In genomic region chr20:58888521-58889333, GRCh38 we compare ENCODE assay signal across 1 cellular context.
A peak's percentile ranks its signal among the peaks of the same experiment; 100 is the strongest.
TF ChIP-seq lines count a peak whose summit lies in the region.

No MANE protein-coding gene starts in this region.

TF ChIP-seq in K562, 482 proteins besides CTCF, POLR2A, EP300 and RAD21 (continued from another document and continues in another):
- TF ChIP-seq, protein P1, sequence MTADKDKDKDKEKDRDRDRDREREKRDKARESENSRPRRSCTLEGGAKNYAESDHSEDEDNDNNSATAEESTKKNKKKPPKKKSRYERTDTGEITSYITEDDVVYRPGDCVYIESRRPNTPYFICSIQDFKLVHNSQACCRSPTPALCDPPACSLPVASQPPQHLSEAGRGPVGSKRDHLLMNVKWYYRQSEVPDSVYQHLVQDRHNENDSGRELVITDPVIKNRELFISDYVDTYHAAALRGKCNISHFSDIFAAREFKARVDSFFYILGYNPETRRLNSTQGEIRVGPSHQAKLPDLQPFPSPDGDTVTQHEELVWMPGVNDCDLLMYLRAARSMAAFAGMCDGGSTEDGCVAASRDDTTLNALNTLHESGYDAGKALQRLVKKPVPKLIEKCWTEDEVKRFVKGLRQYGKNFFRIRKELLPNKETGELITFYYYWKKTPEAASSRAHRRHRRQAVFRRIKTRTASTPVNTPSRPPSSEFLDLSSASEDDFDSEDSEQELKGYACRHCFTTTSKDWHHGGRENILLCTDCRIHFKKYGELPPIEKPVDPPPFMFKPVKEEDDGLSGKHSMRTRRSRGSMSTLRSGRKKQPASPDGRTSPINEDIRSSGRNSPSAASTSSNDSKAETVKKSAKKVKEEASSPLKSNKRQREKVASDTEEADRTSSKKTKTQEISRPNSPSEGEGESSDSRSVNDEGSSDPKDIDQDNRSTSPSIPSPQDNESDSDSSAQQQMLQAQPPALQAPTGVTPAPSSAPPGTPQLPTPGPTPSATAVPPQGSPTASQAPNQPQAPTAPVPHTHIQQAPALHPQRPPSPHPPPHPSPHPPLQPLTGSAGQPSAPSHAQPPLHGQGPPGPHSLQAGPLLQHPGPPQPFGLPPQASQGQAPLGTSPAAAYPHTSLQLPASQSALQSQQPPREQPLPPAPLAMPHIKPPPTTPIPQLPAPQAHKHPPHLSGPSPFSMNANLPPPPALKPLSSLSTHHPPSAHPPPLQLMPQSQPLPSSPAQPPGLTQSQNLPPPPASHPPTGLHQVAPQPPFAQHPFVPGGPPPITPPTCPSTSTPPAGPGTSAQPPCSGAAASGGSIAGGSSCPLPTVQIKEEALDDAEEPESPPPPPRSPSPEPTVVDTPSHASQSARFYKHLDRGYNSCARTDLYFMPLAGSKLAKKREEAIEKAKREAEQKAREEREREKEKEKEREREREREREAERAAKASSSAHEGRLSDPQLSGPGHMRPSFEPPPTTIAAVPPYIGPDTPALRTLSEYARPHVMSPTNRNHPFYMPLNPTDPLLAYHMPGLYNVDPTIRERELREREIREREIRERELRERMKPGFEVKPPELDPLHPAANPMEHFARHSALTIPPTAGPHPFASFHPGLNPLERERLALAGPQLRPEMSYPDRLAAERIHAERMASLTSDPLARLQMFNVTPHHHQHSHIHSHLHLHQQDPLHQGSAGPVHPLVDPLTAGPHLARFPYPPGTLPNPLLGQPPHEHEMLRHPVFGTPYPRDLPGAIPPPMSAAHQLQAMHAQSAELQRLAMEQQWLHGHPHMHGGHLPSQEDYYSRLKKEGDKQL (CRISPR knock-in tag; IDR thresholded peaks at IDR 0.05; ENCODE audit: borderline replicate concordance) = no peak
- TF ChIP-seq MED1 (CRISPR knock-in tag; IDR thresholded peaks at IDR 0.05; ENCODE audit: borderline replicate concordance) = no peak
- TF ChIP-seq, protein P2, sequence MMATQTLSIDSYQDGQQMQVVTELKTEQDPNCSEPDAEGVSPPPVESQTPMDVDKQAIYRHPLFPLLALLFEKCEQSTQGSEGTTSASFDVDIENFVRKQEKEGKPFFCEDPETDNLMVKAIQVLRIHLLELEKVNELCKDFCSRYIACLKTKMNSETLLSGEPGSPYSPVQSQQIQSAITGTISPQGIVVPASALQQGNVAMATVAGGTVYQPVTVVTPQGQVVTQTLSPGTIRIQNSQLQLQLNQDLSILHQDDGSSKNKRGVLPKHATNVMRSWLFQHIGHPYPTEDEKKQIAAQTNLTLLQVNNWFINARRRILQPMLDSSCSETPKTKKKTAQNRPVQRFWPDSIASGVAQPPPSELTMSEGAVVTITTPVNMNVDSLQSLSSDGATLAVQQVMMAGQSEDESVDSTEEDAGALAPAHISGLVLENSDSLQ (IDR thresholded peaks at IDR 0.05) = no peak
- TF ChIP-seq, protein P3, sequence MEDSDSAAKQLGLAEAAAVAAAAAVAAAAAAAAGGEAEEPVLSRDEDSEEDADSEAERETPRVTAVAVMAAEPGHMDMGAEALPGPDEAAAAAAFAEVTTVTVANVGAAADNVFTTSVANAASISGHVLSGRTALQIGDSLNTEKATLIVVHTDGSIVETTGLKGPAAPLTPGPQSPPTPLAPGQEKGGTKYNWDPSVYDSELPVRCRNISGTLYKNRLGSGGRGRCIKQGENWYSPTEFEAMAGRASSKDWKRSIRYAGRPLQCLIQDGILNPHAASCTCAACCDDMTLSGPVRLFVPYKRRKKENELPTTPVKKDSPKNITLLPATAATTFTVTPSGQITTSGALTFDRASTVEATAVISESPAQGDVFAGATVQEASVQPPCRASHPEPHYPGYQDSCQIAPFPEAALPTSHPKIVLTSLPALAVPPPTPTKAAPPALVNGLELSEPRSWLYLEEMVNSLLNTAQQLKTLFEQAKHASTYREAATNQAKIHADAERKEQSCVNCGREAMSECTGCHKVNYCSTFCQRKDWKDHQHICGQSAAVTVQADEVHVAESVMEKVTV (CRISPR knock-in tag; IDR thresholded peaks at IDR 0.05) = no peak
- TF ChIP-seq PBX2 (CRISPR knock-in tag; IDR thresholded peaks at IDR 0.05; ENCODE audit: low read depth) = no peak
- TF ChIP-seq PBX2 (tag; conservative IDR thresholded peaks at IDR 0.05; ENCODE audit: low read depth) = no peak
- TF ChIP-seq ATF1 (CRISPR knock-in tag; IDR thresholded peaks at IDR 0.05) = peak; percentile 83
- peak; percentile 85 for TF ChIP-seq ATF1 (tag; IDR thresholded peaks at IDR 0.05)
- TF ChIP-seq ILF3 (IDR thresholded peaks at IDR 0.05; ENCODE audit: borderline replicate concordance) = no peak
- TF ChIP-seq, protein P4, sequence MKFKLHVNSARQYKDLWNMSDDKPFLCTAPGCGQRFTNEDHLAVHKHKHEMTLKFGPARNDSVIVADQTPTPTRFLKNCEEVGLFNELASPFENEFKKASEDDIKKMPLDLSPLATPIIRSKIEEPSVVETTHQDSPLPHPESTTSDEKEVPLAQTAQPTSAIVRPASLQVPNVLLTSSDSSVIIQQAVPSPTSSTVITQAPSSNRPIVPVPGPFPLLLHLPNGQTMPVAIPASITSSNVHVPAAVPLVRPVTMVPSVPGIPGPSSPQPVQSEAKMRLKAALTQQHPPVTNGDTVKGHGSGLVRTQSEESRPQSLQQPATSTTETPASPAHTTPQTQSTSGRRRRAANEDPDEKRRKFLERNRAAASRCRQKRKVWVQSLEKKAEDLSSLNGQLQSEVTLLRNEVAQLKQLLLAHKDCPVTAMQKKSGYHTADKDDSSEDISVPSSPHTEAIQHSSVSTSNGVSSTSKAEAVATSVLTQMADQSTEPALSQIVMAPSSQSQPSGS (CRISPR knock-in tag; IDR thresholded peaks at IDR 0.05) = no peak
- no peak for TF ChIP-seq CSDE1 (IDR thresholded peaks at IDR 0.05)
- no peak for TF ChIP-seq CCAR2 (IDR thresholded peaks at IDR 0.05; ENCODE audit: low read depth, low read length)
- TF ChIP-seq U2AF1 (optimal IDR thresholded peaks at IDR 0.05; ENCODE audit: low read depth, low read length) = no peak
- no peak for TF ChIP-seq PCBP1 (IDR thresholded peaks at IDR 0.05; ENCODE audit: low read depth, low read length, poor library complexity, severe bottlenecking)
- no peak for TF ChIP-seq ZZZ3 (IDR thresholded peaks at IDR 0.05)
- no peak for TF ChIP-seq ZNF583 (CRISPR knock-in tag; IDR thresholded peaks at IDR 0.05)
- no peak for TF ChIP-seq NCOA6 (IDR thresholded peaks at IDR 0.05)
- no peak for TF ChIP-seq HMG20B (CRISPR knock-in tag; IDR thresholded peaks at IDR 0.05)
- TF ChIP-seq KDM5B (IDR thresholded peaks at IDR 0.05; ENCODE audit: insufficient replicate concordance, low read depth, low read length) = peak; percentile 98
- no peak for TF ChIP-seq SNAPC5 (CRISPR knock-in tag; IDR thresholded peaks at IDR 0.05)
- no peak for TF ChIP-seq KLF6 (CRISPR knock-in tag; IDR thresholded peaks at IDR 0.05; ENCODE audit: borderline replicate concordance)
- no peak for TF ChIP-seq RHOXF2B (CRISPR knock-in tag; conservative IDR thresholded peaks at IDR 0.05)
- TF ChIP-seq DIDO1 (tag; IDR thresholded peaks at IDR 0.05; ENCODE audit: low read depth) = no peak
- no peak for TF ChIP-seq ZNF740 (CRISPR knock-in tag; IDR thresholded peaks at IDR 0.05)
- no peak for TF ChIP-seq ZNF740 (tag; IDR thresholded peaks at IDR 0.05)
- no peak for TF ChIP-seq ZBTB49 (CRISPR knock-in tag; IDR thresholded peaks at IDR 0.05; ENCODE audit: borderline replicate concordance)
- TF ChIP-seq BRF1 (IDR thresholded peaks at IDR 0.05; ENCODE audit: borderline replicate concordance, extremely low read depth, insufficient read length) = no peak
- TF ChIP-seq STAT5B (CRISPR knock-in tag; IDR thresholded peaks at IDR 0.05) = no peak
- TF ChIP-seq ZNF668 (CRISPR knock-in tag; IDR thresholded peaks at IDR 0.05) = no peak
- no peak for TF ChIP-seq HIVEP1 (CRISPR knock-in tag; IDR thresholded peaks at IDR 0.05)
- peak; percentile 80 for TF ChIP-seq POLR2AphosphoS5 (IDR thresholded peaks at IDR 0.05; ENCODE audit: control insufficient read depth, insufficient read depth, low read depth, low read length)
- no peak for TF ChIP-seq RCOR1 (IDR thresholded peaks at IDR 0.05; ENCODE audit: borderline replicate concordance in 1 of 2, low read depth in 2 of 2, low read length in 2 of 2)
- no peak for TF ChIP-seq ZNF197 (CRISPR knock-in tag; IDR thresholded peaks at IDR 0.05; ENCODE audit: low read depth)
- TF ChIP-seq KDM2B (CRISPR knock-in tag; IDR thresholded peaks at IDR 0.05) = no peak
- TF ChIP-seq CEBPG (CRISPR knock-in tag; IDR thresholded peaks at IDR 0.05) = no peak
- TF ChIP-seq CEBPG (tag; conservative IDR thresholded peaks at IDR 0.05 in 1 of 2, IDR thresholded peaks at IDR 0.05 in 1 of 2) = no peak
- no peak for TF ChIP-seq ILK (tag; IDR thresholded peaks at IDR 0.05; ENCODE audit: borderline replicate concordance, low read depth)
- no peak for TF ChIP-seq SIN3A (IDR thresholded peaks at IDR 0.05; ENCODE audit: borderline replicate concordance in 2 of 2, control insufficient read depth in 1 of 2, low read depth in 2 of 2, low read length in 2 of 2)
- TF ChIP-seq, protein P5, sequence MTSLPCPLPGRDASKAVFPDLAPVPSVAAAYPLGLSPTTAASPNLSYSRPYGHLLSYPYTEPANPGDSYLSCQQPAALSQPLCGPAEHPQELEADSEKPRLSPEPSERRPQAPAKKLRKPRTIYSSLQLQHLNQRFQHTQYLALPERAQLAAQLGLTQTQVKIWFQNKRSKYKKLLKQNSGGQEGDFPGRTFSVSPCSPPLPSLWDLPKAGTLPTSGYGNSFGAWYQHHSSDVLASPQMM (CRISPR knock-in tag; IDR thresholded peaks at IDR 0.05) = no peak
- no peak for TF ChIP-seq PHTF2 (CRISPR knock-in tag; IDR thresholded peaks at IDR 0.05)
- TF ChIP-seq STAG1 (CRISPR knock-in tag; IDR thresholded peaks at IDR 0.05; ENCODE audit: borderline replicate concordance) = no peak
- TF ChIP-seq PYGO2 (tag; IDR thresholded peaks at IDR 0.05) = no peak
- TF ChIP-seq ZNF277 (CRISPR knock-in tag; IDR thresholded peaks at IDR 0.05; ENCODE audit: borderline replicate concordance) = no peak
- TF ChIP-seq NBN (IDR thresholded peaks at IDR 0.05; ENCODE audit: low read depth) = no peak
- TF ChIP-seq DNMT1 (IDR thresholded peaks at IDR 0.05) = no peak
- no peak for TF ChIP-seq FOXA3 (CRISPR knock-in tag; conservative IDR thresholded peaks at IDR 0.05 in 1 of 2, IDR thresholded peaks at IDR 0.05 in 1 of 2)
- no peak for TF ChIP-seq ATF3 (IDR thresholded peaks at IDR 0.05)
- TF ChIP-seq ATF3 (CRISPR knock-in tag; conservative IDR thresholded peaks at IDR 0.05) = no peak
